Comparison of ENCODE assay signal across 11 cellular contexts in genomic region chr10:80471009-80471408, GRCh38. TPM values are rescaled to one million over a fixed set of nuclear protein-coding genes. Genes with fewer than 3 reads are reported as not detected.
A peak's percentile ranks its signal among the peaks of the same experiment; 100 is the strongest.
DNase-seq lines count a peak whose midpoint lies in the region; ATAC-seq and TF ChIP-seq lines count a peak whose summit lies in the region.
"Had no signal": no experiment of that assay in that cellular context is flagged by ENCODE, and none has a peak within 500 bp of the region (broad histone marks: within the 10 kb centered on the region; RNA-seq: fewer than 3 reads in every experiment).

No MANE protein-coding gene starts in this region.

- peaks cover 80% of the 10 kb centered on the region for H3K4me1 ChIP-seq in RWPE2 (ENCODE audit: insufficient read depth, poor library complexity, severe bottlenecking)

- H3K27me3 Mint-ChIP-seq in dendritic cell treated with granulocyte-macrophage colony-stimulating factor and Interleukin-4, amounts not matched to agents 40 ng/mL and 50 ng/mL, for 4 days: no peaks in the 10 kb centered on the region

- H3K36me3 ChIP-seq in RWPE2 (ENCODE audit: low read depth): peaks cover 28% of the 10 kb centered on the region

- TF ChIP-seq CTCF in RWPE2 (IDR thresholded peaks at IDR 0.05; ENCODE audit: poor library complexity, severe bottlenecking): no peak
- no peak for TF ChIP-seq CTCF in foreskin fibroblast (IDR thresholded peaks at IDR 0.05; ENCODE audit: low read depth, low read length)

- ATAC-seq in RWPE2 (ENCODE audit: low read depth): peak; percentile 35

- H3K9me3 ChIP-seq in RWPE2 (ENCODE audit: severe bottlenecking): no peaks in the 10 kb centered on the region

- no peak overlapping the region for H3K4me3 Mint-ChIP-seq in dendritic cell treated with granulocyte-macrophage colony-stimulating factor and Interleukin-4, amounts not matched to agents 40 ng/mL and 50 ng/mL, for 4 days

- H3K27ac Mint-ChIP-seq in dendritic cell treated with granulocyte-macrophage colony-stimulating factor and Interleukin-4, amounts not matched to agents 40 ng/mL and 50 ng/mL, for 4 days: peak overlapping the region; percentile 55

- H3K9me3 Mint-ChIP-seq in dendritic cell treated with granulocyte-macrophage colony-stimulating factor and Interleukin-4, amounts not matched to agents 40 ng/mL and 50 ng/mL, for 4 days: no peaks in the 10 kb centered on the region

- DNase-seq in DMS79 (lab: John Stamatoyannopoulos, UW): peak; percentile 14
- no peak for DNase-seq in RWPE2 (ENCODE audit: low spot score)
- DNase-seq in A172 (ENCODE audit: low spot score): no peak
- DNase-seq in NCI-H510A (lab: John Stamatoyannopoulos, UW): no peak
- DNase-seq in foreskin fibroblast: no peak
- no peak for DNase-seq in NCI-H187 (lab: John Stamatoyannopoulos, UW)
- DNase-seq: activated gamma-delta T cell, NCI-H1694 had no signal

- H3K36me3 Mint-ChIP-seq in dendritic cell treated with granulocyte-macrophage colony-stimulating factor and Interleukin-4, amounts not matched to agents 40 ng/mL and 50 ng/mL, for 4 days (ENCODE audit: low read depth): peaks cover 71% of the 10 kb centered on the region

- H3K27me3 ChIP-seq in RWPE2 (ENCODE audit: insufficient read depth, poor library complexity, severe bottlenecking): no peaks in the 10 kb centered on the region

- H3K27ac ChIP-seq in RWPE2 (ENCODE audit: poor library complexity, severe bottlenecking) (peak overlapping the region; percentile 100), skin epidermis (peak overlapping the region in 19 of 21 experiments; percentile 5 to 99 (median 69))
- H3K27ac ChIP-seq: SK-N-MC had no signal

- intact Hi-C loops in dendritic cell treated with granulocyte-macrophage colony-stimulating factor and Interleukin-4, amounts not matched to agents 40 ng/mL and 50 ng/mL, for 4 days (cut with micrococcal nuclease): no loop called here

- H3K4me1 Mint-ChIP-seq in dendritic cell treated with granulocyte-macrophage colony-stimulating factor and Interleukin-4, amounts not matched to agents 40 ng/mL and 50 ng/mL, for 4 days (ENCODE audit: low read depth): peaks cover 92% of the 10 kb centered on the region

- H3K4me3 ChIP-seq in RWPE2 (ENCODE audit: severe bottlenecking): no peak overlapping the region
- H3K4me3 ChIP-seq in skin epidermis: no peak overlapping the region
- H3K4me3 ChIP-seq in foreskin fibroblast (ENCODE audit: low read depth in 1 of 2, low read length in 2 of 2): no peak overlapping the region
- H3K4me3 ChIP-seq: SK-N-MC had no signal

RNA-seq across cellular contexts. Expression of gene TSPAN14, which starts 16.9 kb away (rescaled TPM):
- total RNA-seq in A172 (2014; rRNA removed; shearing (Covaris generic)): 35.0 and 38.4 TPM in 2 replicates
